ENCODE assay signal across 15 cellular contexts in genomic region chr3:170360476-170360875, GRCh38. TPM values are rescaled to one million over a fixed set of nuclear protein-coding genes. Genes with fewer than 3 reads are reported as not detected.
DNase-seq lines count a peak whose midpoint lies in the region; ATAC-seq and TF ChIP-seq lines count a peak whose summit lies in the region.
"Had no signal": no experiment of that assay in that cellular context is flagged by ENCODE, and none has a peak within 500 bp of the region (broad histone marks: within the 10 kb centered on the region; RNA-seq: fewer than 3 reads in every experiment).

No MANE protein-coding gene starts in this region.

- H3K4me3 ChIP-seq in BLaER1 treated with 17β-estradiol and CSF1 and Interleukin-3, amounts not matched to agents 10 nM and 100 nM: peak overlapping the region in 6 of 10 experiments; percentile 22 to 96 (median 92); a peak in 11 of 20 replicates
- H3K4me3 ChIP-seq in Karpas-422 (ENCODE audit: low read length) (no peak overlapping the region), endodermal cell (ENCODE audit: low read length) (peak overlapping the region; percentile 94)
- H3K4me3 ChIP-seq: pancreas had no signal

- H3K9me3 Mint-ChIP-seq in endodermal cell: no peaks in the 10 kb centered on the region
- peaks cover 2% of the 10 kb centered on the region for H3K9me3 Mint-ChIP-seq in nephron
- H3K9me3 Mint-ChIP-seq: activated naive CD4-positive, alpha-beta T cell treated with anti-CD3 and anti-CD28 coated beads, Interleukin-2, amount 50 U/mL, for 24 hours had no signal

- H3K27ac ChIP-seq in BLaER1 treated with 17β-estradiol and CSF1 and Interleukin-3, amounts not matched to agents 10 nM and 100 nM: peak overlapping the region in 2 of 11 experiments; percentile 99; a peak in 2 of 22 replicates
- H3K27ac ChIP-seq in Karpas-422 (ENCODE audit: low read length) (no peak overlapping the region), endodermal cell (ENCODE audit: low read depth, low read length) (no peak overlapping the region)
- H3K27ac ChIP-seq: pancreas had no signal

- DNase-seq in Karpas-422 (no peak), endodermal cell (no peak), NCI-H1930 (lab: John Stamatoyannopoulos, UW) (no peak), 8988T (no peak)
- DNase-seq: effector CD8-positive, alpha-beta T cell; islet precursor cell; NCI-H510A treated with DMSO at 0.1 percent for 48 hours; pancreas had no signal

- no peak overlapping the region for H3K9ac ChIP-seq in BLaER1 treated with 17β-estradiol and CSF1 and Interleukin-3, amounts not matched to agents 10 nM and 100 nM
- H3K9ac ChIP-seq in Karpas-422 (ENCODE audit: low read length) (no peak overlapping the region), endodermal cell (ENCODE audit: extremely low read depth, low read length, poor library complexity, severe bottlenecking) (peak overlapping the region; percentile 92)

- peaks cover 46 to 64% (median 60%) of the 10 kb centered on the region in 11 experiments for H3K36me3 ChIP-seq in BLaER1 treated with 17β-estradiol and CSF1 and Interleukin-3, amounts not matched to agents 10 nM and 100 nM
- H3K36me3 ChIP-seq in Karpas-422 (ENCODE audit: insufficient read depth, low read length) (peaks cover 5% of the 10 kb centered on the region; the same call in 1 of the 2 replicates), endodermal cell (ENCODE audit: control insufficient read depth, insufficient read depth, low read length) (peaks cover 59% of the 10 kb centered on the region)
- H3K36me3 ChIP-seq: pancreas had no signal

- peaks cover 30% of the 10 kb centered on the region for H3K4me1 Mint-ChIP-seq in endodermal cell
- H3K4me1 Mint-ChIP-seq in nephron: peaks cover 50% of the 10 kb centered on the region

- H3K4me1 ChIP-seq in BLaER1 treated with 17β-estradiol and CSF1 and Interleukin-3, amounts not matched to agents 10 nM and 100 nM: peaks cover 42 to 71% (median 57%) of the 10 kb centered on the region in 10 experiments
- peaks cover 46% of the 10 kb centered on the region for H3K4me1 ChIP-seq in Karpas-422 (ENCODE audit: low read length)
- peaks cover 2% of the 10 kb centered on the region for H3K4me1 ChIP-seq in endodermal cell (ENCODE audit: control insufficient read depth, insufficient read depth, low read length)

- H3K27me3 Mint-ChIP-seq in endodermal cell (ENCODE audit: insufficient read depth): no peaks in the 10 kb centered on the region
- no peaks in the 10 kb centered on the region for H3K27me3 Mint-ChIP-seq in nephron (ENCODE audit: low read depth)
- H3K27me3 Mint-ChIP-seq: activated naive CD4-positive, alpha-beta T cell treated with anti-CD3 and anti-CD28 coated beads, Interleukin-2, amount 50 U/mL, for 24 hours had no signal

- H3K79me2 ChIP-seq in Karpas-422 (ENCODE audit: low read length): peaks cover 72% of the 10 kb centered on the region

- no peaks in the 10 kb centered on the region for H3K9me2 ChIP-seq in Karpas-422 (replicated peaks; ENCODE audit: insufficient read depth, low read length)

- H3K36me3 Mint-ChIP-seq in endodermal cell (ENCODE audit: low read depth) (peaks cover 60% of the 10 kb centered on the region), nephron (ENCODE audit: low read depth) (peaks cover 65% of the 10 kb centered on the region)

- peaks cover 6 to 63% (median 24%) of the 10 kb centered on the region in 11 experiments; a peak in 17 of 22 replicates for H3K9me3 ChIP-seq in BLaER1 treated with 17β-estradiol and CSF1 and Interleukin-3, amounts not matched to agents 10 nM and 100 nM (replicated peaks in 1 of 11)
- no peaks in the 10 kb centered on the region for H3K9me3 ChIP-seq in Karpas-422 (ENCODE audit: low read length)
- no peaks in the 10 kb centered on the region for H3K9me3 ChIP-seq in endodermal cell (ENCODE audit: control insufficient read depth, low read length)
- H3K9me3 ChIP-seq: pancreas had no signal

- ATAC-seq in HG03280 (IDR thresholded peaks at IDR 0.05; ENCODE audit: unreplicated experiment): no peak
- no peak for ATAC-seq in HG03108 (IDR thresholded peaks at IDR 0.05; ENCODE audit: unreplicated experiment)
- ATAC-seq: HCT116, pancreas had no signal

- no peak for TF ChIP-seq CTCF in endodermal cell (conservative IDR thresholded peaks at IDR 0.05)
- no peak for TF ChIP-seq CTCF in nephron (IDR thresholded peaks at IDR 0.05; ENCODE audit: unreplicated experiment in 3 of 3)

- peak overlapping the region; percentile 57 to 94 (median 86) for H3K4me2 ChIP-seq in BLaER1 treated with 17β-estradiol and CSF1 and Interleukin-3, amounts not matched to agents 10 nM and 100 nM
- peak overlapping the region; percentile 13 for H3K4me2 ChIP-seq in Karpas-422 (ENCODE audit: low read depth, low read length, poor library complexity, severe bottlenecking)

- H2AFZ ChIP-seq in Karpas-422 (ENCODE audit: low read length): no peak overlapping the region

- H3K27me3 ChIP-seq in BLaER1 treated with 17β-estradiol and CSF1 and Interleukin-3, amounts not matched to agents 10 nM and 100 nM: no peaks in the 10 kb centered on the region
- H3K27me3 ChIP-seq in Karpas-422 (ENCODE audit: low read length): no peaks in the 10 kb centered on the region
- H3K27me3 ChIP-seq in endodermal cell (ENCODE audit: control insufficient read depth, insufficient read depth, low read length, poor library complexity, severe bottlenecking): no peaks in the 10 kb centered on the region
- H3K27me3 ChIP-seq: pancreas had no signal

- 83 to 87% methylated on average over 3 to 5 of the region's 5 CpGs for WGBS in endodermal cell (ENCODE audit: insufficient coverage in 1 of 2, insufficient read length in 1 of 2), 2 experiments

- H4K20me1 ChIP-seq in BLaER1 treated with 17β-estradiol and CSF1 and Interleukin-3, amounts not matched to agents 10 nM and 100 nM: peaks cover 9 to 72% (median 60%) of the 10 kb centered on the region in 11 experiments; a peak in 16 of 22 replicates
- no peaks in the 10 kb centered on the region for H4K20me1 ChIP-seq in Karpas-422 (ENCODE audit: insufficient read depth, low read depth, low read length)

- peak overlapping the region; percentile 90 for H3K4me3 Mint-ChIP-seq in endodermal cell
- peak overlapping the region; percentile 94 to 97 (median 96) for H3K4me3 Mint-ChIP-seq in nephron

- H3K27ac Mint-ChIP-seq in endodermal cell (peak overlapping the region; percentile 77), nephron (peak overlapping the region; percentile 42 to 81 (median 77))
- H3K27ac Mint-ChIP-seq: activated naive CD4-positive, alpha-beta T cell treated with anti-CD3 and anti-CD28 coated beads, Interleukin-2, amount 50 U/mL, for 24 hours had no signal

RNA-seq across cellular contexts. Expression of gene SKIL, which starts 3.0 kb away (rescaled TPM):
- total RNA-seq in Karpas-422 (2014; rRNA removed; shearing (Covaris generic); ENCODE audit: low replicate concordance): 43.7 and 49.5 TPM in 2 replicates
- 100 to 1,000 TPM; 147 to 174 TPM for total RNA-seq in endodermal cell
- 66.6 TPM for polyA plus RNA-seq in endodermal cell (2013, experiment 1 of 2)
- polyA plus RNA-seq in endodermal cell (2013, experiment 2 of 2): 78.0 TPM

RNA-seq across cellular contexts. Expression of gene CLDN11, which starts 58.2 kb away (rescaled TPM):
- not detected in 2 replicates for total RNA-seq in Karpas-422 (2014; rRNA removed; shearing (Covaris generic); ENCODE audit: low replicate concordance)
- total RNA-seq in endodermal cell: 10 to 100 TPM; 15.3 to 26.1 TPM
- polyA plus RNA-seq in endodermal cell (2013, experiment 1 of 2): 14.0 TPM
- polyA plus RNA-seq in endodermal cell (2013, experiment 2 of 2): 14.3 TPM
- total RNA-seq: MCF 10A had no signal

Comparison
In these comparisons a context has a peak if more than half of its experiments do, and no peak if none do; other contexts are left out.
1. RNA of gene CLDN11, which starts 58.2 kb away (total RNA-seq): 15.3 to 26.1 TPM in endodermal cell; not detected in Karpas-422; every median in the first group is over 10 times any median in the second.